In genomic region chr6:127146935-127147334, GRCh38 we compare ENCODE assay signal across 10 cellular contexts. TPM values are rescaled to one million over a fixed set of nuclear protein-coding genes. Genes with fewer than 3 reads are reported as not detected.
A peak's percentile ranks its signal among the peaks of the same experiment; 100 is the strongest.
DNase-seq lines count a peak whose midpoint lies in the region; ATAC-seq lines count a peak whose summit lies in the region.
"Had no signal": no experiment of that assay in that cellular context is flagged by ENCODE, and none has a peak within 500 bp of the region (broad histone marks: within the 10 kb centered on the region; RNA-seq: fewer than 3 reads in every experiment).

No MANE protein-coding gene starts in this region.

- H3K36me3 ChIP-seq in BLaER1 treated with 17β-estradiol and CSF1 and Interleukin-3, amounts not matched to agents 10 nM and 100 nM = no peaks in the 10 kb centered on the region
- H3K36me3 ChIP-seq in MG63 = no peaks in the 10 kb centered on the region
- H3K36me3 ChIP-seq in neuronal stem cell (replicated peaks in 1 of 2; ENCODE audit: control insufficient read depth in 2 of 2, insufficient read depth in 2 of 2, low read length in 2 of 2) = no peaks in the 10 kb centered on the region

- no peak overlapping the region for H3K9ac ChIP-seq in BLaER1 treated with 17β-estradiol and CSF1 and Interleukin-3, amounts not matched to agents 10 nM and 100 nM
- H3K9ac ChIP-seq in neuronal stem cell (ENCODE audit: low read depth, low read length, poor library complexity) = no peak overlapping the region

- peak; percentile 8 for DNase-seq in MG63
- peak; percentile 5 for DNase-seq in epithelial cell of prostate (ENCODE audit: low read depth, low spot score)
- no peak for DNase-seq in neuronal stem cell (ENCODE audit: low spot score)
- DNase-seq in NCI-H748 (lab: John Stamatoyannopoulos, UW; ENCODE audit: unreplicated experiment) = no peak
- DNase-seq: activated CD8-positive, alpha-beta memory T cell treated with anti-CD3 and anti-CD28 coated beads, Interleukin-2, amount 10 ng/mL, durations not matched to agents 7 days and 5 days; central memory CD4-positive, alpha-beta T cell had no signal

- peak overlapping the region; percentile 78 for H2AFZ ChIP-seq in neuronal stem cell (ENCODE audit: low read length)

- no peaks in the 10 kb centered on the region for H3K9me3 ChIP-seq in BLaER1 treated with 17β-estradiol and CSF1 and Interleukin-3, amounts not matched to agents 10 nM and 100 nM (replicated peaks in 1 of 11)
- no peaks in the 10 kb centered on the region for H3K9me3 ChIP-seq in MG63
- H3K9me3 ChIP-seq in neuronal stem cell (replicated peaks in 1 of 2; ENCODE audit: control insufficient read depth in 2 of 2, insufficient read depth in 1 of 2, low read depth in 1 of 2, low read length in 2 of 2) = no peaks in the 10 kb centered on the region

- no peak overlapping the region for H2BK5ac ChIP-seq in neuronal stem cell (ENCODE audit: low read length)

- H3K27ac ChIP-seq in BLaER1 treated with 17β-estradiol and CSF1 and Interleukin-3, amounts not matched to agents 10 nM and 100 nM = no peak overlapping the region
- H3K27ac ChIP-seq in epithelial cell of prostate = no peak overlapping the region
- no peak overlapping the region for H3K27ac ChIP-seq in neuronal stem cell (replicated peaks; ENCODE audit: low read length)

- H3K14ac ChIP-seq in neuronal stem cell (ENCODE audit: low read length) = no peak overlapping the region

- no peak overlapping the region for H2AK5ac ChIP-seq in neuronal stem cell (ENCODE audit: low read depth, low read length)

- no peak overlapping the region for H3K18ac ChIP-seq in neuronal stem cell (ENCODE audit: low read length)

- ATAC-seq in HG03159 (IDR thresholded peaks at IDR 0.05; ENCODE audit: unreplicated experiment) = no peak
- no peak for ATAC-seq in GM21367 (IDR thresholded peaks at IDR 0.05; ENCODE audit: unreplicated experiment)
- no peak for ATAC-seq in GM21786 (IDR thresholded peaks at IDR 0.05; ENCODE audit: unreplicated experiment)
- ATAC-seq: activated CD8-positive, alpha-beta memory T cell treated with anti-CD3 and anti-CD28 coated beads, Interleukin-2, amount 10 ng/mL, durations not matched to agents 7 days and 5 days had no signal

- no peaks in the 10 kb centered on the region for H3K79me1 ChIP-seq in neuronal stem cell (ENCODE audit: low read depth, low read length)

- no peaks in the 10 kb centered on the region for H3K27me3 ChIP-seq in BLaER1 treated with 17β-estradiol and CSF1 and Interleukin-3, amounts not matched to agents 10 nM and 100 nM
- H3K27me3 ChIP-seq in MG63 = no peaks in the 10 kb centered on the region
- no peaks in the 10 kb centered on the region for H3K27me3 ChIP-seq in neuronal stem cell (ENCODE audit: control insufficient read depth in 3 of 3, insufficient read depth in 3 of 3, low read depth in 1 of 3, low read length in 3 of 3)

- H3K4ac ChIP-seq in neuronal stem cell (ENCODE audit: low read length) = no peak overlapping the region

- no peak overlapping the region for H2BK12ac ChIP-seq in neuronal stem cell (ENCODE audit: low read length)

- no peak overlapping the region for H3K4me3 ChIP-seq in BLaER1 treated with 17β-estradiol and CSF1 and Interleukin-3, amounts not matched to agents 10 nM and 100 nM
- no peak overlapping the region for H3K4me3 ChIP-seq in MG63
- no peak overlapping the region for H3K4me3 ChIP-seq in neuronal stem cell (ENCODE audit: low read length in 2 of 2)

- no peak overlapping the region for H4K8ac ChIP-seq in neuronal stem cell (ENCODE audit: low read depth, low read length)

- no CpG with 5 or more reads among the region's 5 CpGs for WGBS in neuronal stem cell (ENCODE audit: extremely low coverage in 2 of 2, insufficient read length in 2 of 2, insufficient replicate concordance in 1 of 2), 2 donors

- H3K4me1 ChIP-seq in BLaER1 treated with 17β-estradiol and CSF1 and Interleukin-3, amounts not matched to agents 10 nM and 100 nM = peaks cover 7 to 9% (median 8%) of the 10 kb centered on the region in 10 experiments
- peaks cover 0 to 5% of the 10 kb centered on the region in 2 donors for H3K4me1 ChIP-seq in neuronal stem cell (ENCODE audit: control insufficient read depth in 2 of 2, insufficient read depth in 1 of 2, low read depth in 1 of 2, low read length in 2 of 2)

- no peak overlapping the region for H2BK120ac ChIP-seq in neuronal stem cell (ENCODE audit: low read depth, low read length)

- peak overlapping the region; percentile 20 to 66 (median 53) for H3K4me2 ChIP-seq in BLaER1 treated with 17β-estradiol and CSF1 and Interleukin-3, amounts not matched to agents 10 nM and 100 nM
- no peak overlapping the region for H3K4me2 ChIP-seq in neuronal stem cell (ENCODE audit: insufficient read depth, low read length, poor library complexity, severe bottlenecking)

- H4K20me1 ChIP-seq in BLaER1 treated with 17β-estradiol and CSF1 and Interleukin-3, amounts not matched to agents 10 nM and 100 nM = no peaks in the 10 kb centered on the region

- no peak overlapping the region for H2BK15ac ChIP-seq in neuronal stem cell (ENCODE audit: low read length)

- no peak overlapping the region for H4K91ac ChIP-seq in neuronal stem cell (ENCODE audit: low read depth, low read length, poor library complexity)

- no peak overlapping the region for H3K23ac ChIP-seq in neuronal stem cell (ENCODE audit: low read depth, low read length, poor library complexity)

RNA-seq across cellular contexts. Expression of gene RSPO3, which starts 28.5 kb away (rescaled TPM):
- not detected in 2 replicates for total RNA-seq in MG63 (2014; rRNA removed; shearing (Covaris generic); ENCODE audit: low replicate concordance)
- polyA plus RNA-seq in neuronal stem cell (2013, experiment 1 of 2) = 0.03 TPM
- polyA plus RNA-seq in neuronal stem cell (2013, experiment 2 of 2) = 0.03 TPM
- total RNA-seq: activated CD8-positive, alpha-beta memory T cell treated with anti-CD3 and anti-CD28 coated beads, Interleukin-2, amount 10 ng/mL, durations not matched to agents 7 days and 5 days had no signal

Comparison
In these comparisons a context has a peak if more than half of its experiments do, and no peak if none do; other contexts are left out.
1. DNase-seq: peak in MG63 (single experiment) and epithelial cell of prostate (single experiment); none in neuronal stem cell (single experiment) and NCI-H748 (single experiment).